ENCODE assay signal across 1 cellular context in the genomic region with DNA sequence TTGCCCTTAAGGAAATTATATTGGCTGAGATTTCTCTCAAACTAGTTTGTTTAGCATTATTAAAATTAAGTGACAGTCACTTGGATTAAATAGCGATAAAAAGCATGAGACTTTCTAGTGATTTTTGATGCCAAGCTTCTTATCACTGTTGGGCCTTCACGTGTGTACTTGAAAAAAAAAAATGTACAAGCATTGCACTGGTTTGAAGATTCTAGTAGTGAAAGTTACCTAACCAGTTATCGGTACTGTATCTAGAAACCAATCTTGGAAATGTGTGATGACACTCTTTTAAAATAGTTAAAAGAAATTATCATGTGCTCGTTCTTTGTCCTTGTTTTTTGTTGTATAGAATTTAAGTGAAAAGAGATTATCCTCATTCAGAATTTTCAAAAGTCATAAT.
TF ChIP-seq lines count a peak whose summit lies in the region.

No MANE protein-coding gene starts in this region.

TF ChIP-seq in GM23338, 12 proteins besides CTCF, POLR2A, EP300 and RAD21 (continued from another document):
- TF ChIP-seq, protein P1, sequence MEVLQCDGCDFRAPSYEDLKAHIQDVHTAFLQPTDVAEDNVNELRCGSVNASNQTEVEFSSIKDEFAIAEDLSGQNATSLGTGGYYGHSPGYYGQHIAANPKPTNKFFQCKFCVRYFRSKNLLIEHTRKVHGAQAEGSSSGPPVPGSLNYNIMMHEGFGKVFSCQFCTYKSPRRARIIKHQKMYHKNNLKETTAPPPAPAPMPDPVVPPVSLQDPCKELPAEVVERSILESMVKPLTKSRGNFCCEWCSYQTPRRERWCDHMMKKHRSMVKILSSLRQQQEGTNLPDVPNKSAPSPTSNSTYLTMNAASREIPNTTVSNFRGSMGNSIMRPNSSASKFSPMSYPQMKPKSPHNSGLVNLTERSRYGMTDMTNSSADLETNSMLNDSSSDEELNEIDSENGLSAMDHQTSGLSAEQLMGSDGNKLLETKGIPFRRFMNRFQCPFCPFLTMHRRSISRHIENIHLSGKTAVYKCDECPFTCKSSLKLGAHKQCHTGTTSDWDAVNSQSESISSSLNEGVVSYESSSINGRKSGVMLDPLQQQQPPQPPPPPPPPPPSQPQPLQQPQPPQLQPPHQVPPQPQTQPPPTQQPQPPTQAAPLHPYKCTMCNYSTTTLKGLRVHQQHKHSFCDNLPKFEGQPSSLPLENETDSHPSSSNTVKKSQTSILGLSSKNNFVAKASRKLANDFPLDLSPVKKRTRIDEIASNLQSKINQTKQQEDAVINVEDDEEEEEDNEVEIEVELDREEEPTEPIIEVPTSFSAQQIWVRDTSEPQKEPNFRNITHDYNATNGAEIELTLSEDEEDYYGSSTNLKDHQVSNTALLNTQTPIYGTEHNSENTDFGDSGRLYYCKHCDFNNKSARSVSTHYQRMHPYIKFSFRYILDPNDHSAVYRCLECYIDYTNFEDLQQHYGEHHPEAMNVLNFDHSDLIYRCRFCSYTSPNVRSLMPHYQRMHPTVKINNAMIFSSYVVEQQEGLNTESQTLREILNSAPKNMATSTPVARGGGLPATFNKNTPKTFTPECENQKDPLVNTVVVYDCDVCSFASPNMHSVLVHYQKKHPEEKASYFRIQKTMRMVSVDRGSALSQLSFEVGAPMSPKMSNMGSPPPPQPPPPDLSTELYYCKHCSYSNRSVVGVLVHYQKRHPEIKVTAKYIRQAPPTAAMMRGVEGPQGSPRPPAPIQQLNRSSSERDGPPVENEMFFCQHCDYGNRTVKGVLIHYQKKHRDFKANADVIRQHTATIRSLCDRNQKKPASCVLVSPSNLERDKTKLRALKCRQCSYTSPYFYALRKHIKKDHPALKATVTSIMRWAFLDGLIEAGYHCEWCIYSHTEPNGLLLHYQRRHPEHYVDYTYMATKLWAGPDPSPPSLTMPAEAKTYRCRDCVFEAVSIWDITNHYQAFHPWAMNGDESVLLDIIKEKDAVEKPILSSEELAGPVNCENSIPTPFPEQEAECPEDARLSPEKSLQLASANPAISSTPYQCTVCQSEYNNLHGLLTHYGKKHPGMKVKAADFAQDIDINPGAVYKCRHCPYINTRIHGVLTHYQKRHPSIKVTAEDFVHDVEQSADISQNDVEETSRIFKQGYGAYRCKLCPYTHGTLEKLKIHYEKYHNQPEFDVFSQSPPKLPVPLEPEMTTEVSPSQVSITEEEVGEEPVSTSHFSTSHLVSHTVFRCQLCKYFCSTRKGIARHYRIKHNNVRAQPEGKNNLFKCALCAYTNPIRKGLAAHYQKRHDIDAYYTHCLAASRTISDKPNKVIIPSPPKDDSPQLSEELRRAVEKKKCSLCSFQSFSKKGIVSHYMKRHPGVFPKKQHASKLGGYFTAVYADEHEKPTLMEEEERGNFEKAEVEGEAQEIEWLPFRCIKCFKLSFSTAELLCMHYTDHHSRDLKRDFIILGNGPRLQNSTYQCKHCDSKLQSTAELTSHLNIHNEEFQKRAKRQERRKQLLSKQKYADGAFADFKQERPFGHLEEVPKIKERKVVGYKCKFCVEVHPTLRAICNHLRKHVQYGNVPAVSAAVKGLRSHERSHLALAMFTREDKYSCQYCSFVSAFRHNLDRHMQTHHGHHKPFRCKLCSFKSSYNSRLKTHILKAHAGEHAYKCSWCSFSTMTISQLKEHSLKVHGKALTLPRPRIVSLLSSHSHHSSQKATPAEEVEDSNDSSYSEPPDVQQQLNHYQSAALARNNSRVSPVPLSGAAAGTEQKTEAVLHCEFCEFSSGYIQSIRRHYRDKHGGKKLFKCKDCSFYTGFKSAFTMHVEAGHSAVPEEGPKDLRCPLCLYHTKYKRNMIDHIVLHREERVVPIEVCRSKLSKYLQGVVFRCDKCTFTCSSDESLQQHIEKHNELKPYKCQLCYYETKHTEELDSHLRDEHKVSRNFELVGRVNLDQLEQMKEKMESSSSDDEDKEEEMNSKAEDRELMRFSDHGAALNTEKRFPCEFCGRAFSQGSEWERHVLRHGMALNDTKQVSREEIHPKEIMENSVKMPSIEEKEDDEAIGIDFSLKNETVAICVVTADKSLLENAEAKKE (CRISPR knock-in tag; IDR thresholded peaks at IDR 0.05): no peak
- TF ChIP-seq EZH2phosphoT487 (IDR thresholded peaks at IDR 0.05; ENCODE audit: unreplicated experiment) (no peak), ZNF114 (CRISPR knock-in tag; IDR thresholded peaks at IDR 0.05) (no peak), JUNB (IDR thresholded peaks at IDR 0.05; ENCODE audit: unreplicated experiment) (no peak)
